In genomic region chr2:203934006-203934632, GRCh38 we compare ENCODE assay signal across 14 cellular contexts. TPM values are rescaled to one million over a fixed set of nuclear protein-coding genes. Genes with fewer than 3 reads are reported as not detected.
A peak's percentile ranks its signal among the peaks of the same experiment; 100 is the strongest.
DNase-seq lines count a peak whose midpoint lies in the region; ATAC-seq and TF ChIP-seq lines count a peak whose summit lies in the region.
"Had no signal": no experiment of that assay in that cellular context is flagged by ENCODE, and none has a peak within 500 bp of the region (broad histone marks: within the 10 kb centered on the region; RNA-seq: fewer than 3 reads in every experiment).

No MANE protein-coding gene starts in this region.

- H3K36me3 Mint-ChIP-seq in activated CD8-positive, alpha-beta memory T cell treated with anti-CD3 and anti-CD28 coated beads, Interleukin-2, amount 10 ng/mL, durations not matched to agents 7 days and 5 days: peaks cover 26% of the 10 kb centered on the region
- H3K36me3 Mint-ChIP-seq in activated T-helper 2 cell treated with anti-CD3 and anti-CD28 coated beads, Interferon-gamma antibody, Interleukin-2, Interleukin-4, amounts not matched to agents 10 μg/mL and 5 μg/mL and 100 μg/mL, durations not matched to agents 14 hours and 24 hours and 36 hours (ENCODE audit: low read depth): peaks cover 33% of the 10 kb centered on the region
- peaks cover 0 to 5% (median 2%) of the 10 kb centered on the region in 3 donors for H3K36me3 Mint-ChIP-seq in naive thymus-derived CD8-positive, alpha-beta T cell

- H3K4me3 ChIP-seq in thoracic aorta: no peak overlapping the region
- H3K4me3 ChIP-seq: HAP-1 had no signal

- no peaks in the 10 kb centered on the region for H3K27me3 Mint-ChIP-seq in activated CD8-positive, alpha-beta memory T cell treated with anti-CD3 and anti-CD28 coated beads, Interleukin-2, amount 10 ng/mL, durations not matched to agents 7 days and 5 days
- H3K27me3 Mint-ChIP-seq in activated T-helper 2 cell treated with anti-CD3 and anti-CD28 coated beads, Interferon-gamma antibody, Interleukin-2, Interleukin-4, amounts not matched to agents 10 μg/mL and 5 μg/mL and 100 μg/mL, durations not matched to agents 14 hours and 24 hours and 36 hours (ENCODE audit: low read depth): no peaks in the 10 kb centered on the region
- no peaks in the 10 kb centered on the region for H3K27me3 Mint-ChIP-seq in naive thymus-derived CD8-positive, alpha-beta T cell

- no peak for TF ChIP-seq CTCF in thoracic aorta (IDR thresholded peaks at IDR 0.05)

- peaks cover 43% of the 10 kb centered on the region for H3K4me1 Mint-ChIP-seq in activated CD8-positive, alpha-beta memory T cell treated with anti-CD3 and anti-CD28 coated beads, Interleukin-2, amount 10 ng/mL, durations not matched to agents 7 days and 5 days
- peaks cover 44% of the 10 kb centered on the region for H3K4me1 Mint-ChIP-seq in activated T-helper 2 cell treated with anti-CD3 and anti-CD28 coated beads, Interferon-gamma antibody, Interleukin-2, Interleukin-4, amounts not matched to agents 10 μg/mL and 5 μg/mL and 100 μg/mL, durations not matched to agents 14 hours and 24 hours and 36 hours (ENCODE audit: low read depth)
- peaks cover 37 to 69% (median 57%) of the 10 kb centered on the region in 4 donors for H3K4me1 Mint-ChIP-seq in naive thymus-derived CD8-positive, alpha-beta T cell
- H3K4me1 Mint-ChIP-seq: nephron had no signal

- H3K4me1 ChIP-seq in thoracic aorta (ENCODE audit: control insufficient read depth in 1 of 2, low read depth in 2 of 2): peaks cover 4 to 20% of the 10 kb centered on the region in 2 donors
- H3K4me1 ChIP-seq: HAP-1 had no signal

- H3K9me3 ChIP-seq in thoracic aorta: no peaks in the 10 kb centered on the region
- H3K9me3 ChIP-seq: HAP-1 had no signal

- H3K9me3 Mint-ChIP-seq in activated CD8-positive, alpha-beta memory T cell treated with anti-CD3 and anti-CD28 coated beads, Interleukin-2, amount 10 ng/mL, durations not matched to agents 7 days and 5 days (ENCODE audit: low read depth): no peaks in the 10 kb centered on the region
- peaks cover 11% of the 10 kb centered on the region for H3K9me3 Mint-ChIP-seq in activated T-helper 2 cell treated with anti-CD3 and anti-CD28 coated beads, Interferon-gamma antibody, Interleukin-2, Interleukin-4, amounts not matched to agents 10 μg/mL and 5 μg/mL and 100 μg/mL, durations not matched to agents 14 hours and 24 hours and 36 hours
- H3K9me3 Mint-ChIP-seq in naive thymus-derived CD8-positive, alpha-beta T cell: peaks cover 0 to 8% (median 0%) of the 10 kb centered on the region in 9 donors
- H3K9me3 Mint-ChIP-seq: nephron had no signal

- H3K27ac ChIP-seq in thoracic aorta: peak overlapping the region; percentile 47 to 49

- POLR2A ChIA-PET in naive thymus-derived CD8-positive, alpha-beta T cell (lab: Charles Lee): interaction anchor here (1.3 to 1.4 kb wide), 3 partner anchors 11 to 80 kb away, joined by 3 read pairs; partner anchors contain the start of gene CTLA4

- H3K36me3 ChIP-seq in thoracic aorta: no peaks in the 10 kb centered on the region
- H3K36me3 ChIP-seq: HAP-1 had no signal

- no peaks in the 10 kb centered on the region for H3K27me3 ChIP-seq in thoracic aorta (replicated peaks; ENCODE audit: insufficient read depth)

- intact Hi-C loops in activated T-helper 2 cell treated with anti-CD3 and anti-CD28 coated beads, Interferon-gamma antibody, Interleukin-2, Interleukin-4, amounts not matched to agents 10 μg/mL and 5 μg/mL and 100 μg/mL, durations not matched to agents 14 hours and 24 hours and 36 hours (cut with micrococcal nuclease): loop anchor here (1.0 to 10.0 kb wide), 10 partner anchors 17 to 811 kb away; no protein-coding TSS in a partner anchor

- DNase-seq in activated CD8-positive, alpha-beta memory T cell treated with anti-CD3 and anti-CD28 coated beads, Interleukin-2, amount 10 ng/mL, durations not matched to agents 7 days and 5 days: peak; percentile 57
- no peak for DNase-seq in activated CD8-positive, alpha-beta memory T cell treated with anti-CD3 and anti-CD28 coated beads for 24 hours
- DNase-seq in activated T-helper 2 cell treated with anti-CD3 and anti-CD28 coated beads, Interferon-gamma antibody, Interleukin-2, Interleukin-4, amounts not matched to agents 10 μg/mL and 5 μg/mL and 100 μg/mL, durations not matched to agents 14 hours and 24 hours and 36 hours (ENCODE audit: low spot score): peak; percentile 59
- peak in 6 of 10 donors; percentile 18 to 67 (median 42) for DNase-seq in naive thymus-derived CD8-positive, alpha-beta T cell
- no peak for DNase-seq in thoracic aorta (ENCODE audit: low spot score)
- no peak for DNase-seq in cerebellar nuclear complex (lab: John Stamatoyannopoulos, UW)
- DNase-seq: kidney, NCI-H1694 treated with DMSO at 0.1 percent for 48 hours had no signal

- H3K27ac Mint-ChIP-seq in activated CD8-positive, alpha-beta memory T cell treated with anti-CD3 and anti-CD28 coated beads, Interleukin-2, amount 10 ng/mL, durations not matched to agents 7 days and 5 days: peak overlapping the region; percentile 86
- peak overlapping the region; percentile 87 for H3K27ac Mint-ChIP-seq in activated T-helper 2 cell treated with anti-CD3 and anti-CD28 coated beads, Interferon-gamma antibody, Interleukin-2, Interleukin-4, amounts not matched to agents 10 μg/mL and 5 μg/mL and 100 μg/mL, durations not matched to agents 14 hours and 24 hours and 36 hours
- H3K27ac Mint-ChIP-seq in naive thymus-derived CD8-positive, alpha-beta T cell: peak overlapping the region; percentile 89 to 98 (median 94)
- H3K27ac Mint-ChIP-seq: nephron had no signal

- CTCF ChIA-PET in activated CD8-positive, alpha-beta memory T cell treated with anti-CD3 and anti-CD28 coated beads, Interleukin-2, amount 10 ng/mL, durations not matched to agents 7 days and 5 days (lab: Charles Lee): interaction anchor here (1.0 to 1.4 kb wide), 4 partner anchors 9 to 74 kb away, joined by 3 to 4 read pairs (median 4); no protein-coding TSS in a partner anchor

- peak overlapping the region; percentile 42 for H3K4me3 Mint-ChIP-seq in activated CD8-positive, alpha-beta memory T cell treated with anti-CD3 and anti-CD28 coated beads, Interleukin-2, amount 10 ng/mL, durations not matched to agents 7 days and 5 days
- peak overlapping the region; percentile 61 for H3K4me3 Mint-ChIP-seq in activated T-helper 2 cell treated with anti-CD3 and anti-CD28 coated beads, Interferon-gamma antibody, Interleukin-2, Interleukin-4, amounts not matched to agents 10 μg/mL and 5 μg/mL and 100 μg/mL, durations not matched to agents 14 hours and 24 hours and 36 hours (ENCODE audit: low read depth)
- peak overlapping the region; percentile 50 to 84 (median 78) for H3K4me3 Mint-ChIP-seq in naive thymus-derived CD8-positive, alpha-beta T cell
- H3K4me3 Mint-ChIP-seq: nephron had no signal

- ATAC-seq in activated CD8-positive, alpha-beta memory T cell treated with anti-CD3 and anti-CD28 coated beads, Interleukin-2, amount 10 ng/mL, durations not matched to agents 7 days and 5 days: peak; percentile 32
- peak; percentile 24 to 72 for ATAC-seq in naive thymus-derived CD8-positive, alpha-beta T cell
- ATAC-seq in thoracic aorta (ENCODE audit: insufficient number of reproducible peaks, low FRiP score, low read depth) (no peak), GM18870 (IDR thresholded peaks at IDR 0.05; ENCODE audit: unreplicated experiment) (no peak), GM21786 (IDR thresholded peaks at IDR 0.05; ENCODE audit: unreplicated experiment) (no peak)

RNA-seq across cellular contexts. Expression of gene ICOS, which starts 2.4 kb away (rescaled TPM):
- total RNA-seq in activated CD8-positive, alpha-beta memory T cell treated with anti-CD3 and anti-CD28 coated beads, Interleukin-2, amount 10 ng/mL, durations not matched to agents 7 days and 5 days: 10 to 100 TPM; 26.9 to 49.7 TPM
- 76.2 and 78.7 TPM in 2 replicates for total RNA-seq in activated T-helper 2 cell treated with anti-CD3 and anti-CD28 coated beads, Interferon-gamma antibody, Interleukin-2, Interleukin-4, amounts not matched to agents 10 μg/mL and 5 μg/mL and 100 μg/mL, durations not matched to agents 14 hours and 24 hours and 36 hours
- total RNA-seq in naive thymus-derived CD8-positive, alpha-beta T cell: 10 to 100 TPM; 31.9 to 36.1 TPM
- 10 to 100 TPM in 1 of 3 donors, 1 to 10 TPM in 2; 7.5 to 14.0 (median 8.6) TPM for polyA plus RNA-seq in naive thymus-derived CD8-positive, alpha-beta T cell
- 1 to 10 TPM in 1 of 2 donors, not detected in 1; 2.0 TPM for total RNA-seq in thoracic aorta
- total RNA-seq: dermis microvascular lymphatic vessel endothelial cell, frontal cortex had no signal

Comparison
In these comparisons a context has a peak if more than half of its experiments do, and no peak if none do; other contexts are left out.
1. DNase-seq: peak in activated CD8-positive, alpha-beta memory T cell treated with anti-CD3 and anti-CD28 coated beads, Interleukin-2, amount 10 ng/mL, durations not matched to agents 7 days and 5 days (single experiment), activated T-helper 2 cell treated with anti-CD3 and anti-CD28 coated beads, Interferon-gamma antibody, Interleukin-2, Interleukin-4, amounts not matched to agents 10 μg/mL and 5 μg/mL and 100 μg/mL, durations not matched to agents 14 hours and 24 hours and 36 hours (single experiment) and naive thymus-derived CD8-positive, alpha-beta T cell (6 of 10); none in activated CD8-positive, alpha-beta memory T cell treated with anti-CD3 and anti-CD28 coated beads for 24 hours (single experiment), thoracic aorta (single experiment) and cerebellar nuclear complex (0 of 2).
2. ATAC-seq: peak in activated CD8-positive, alpha-beta memory T cell treated with anti-CD3 and anti-CD28 coated beads, Interleukin-2, amount 10 ng/mL, durations not matched to agents 7 days and 5 days (single experiment) and naive thymus-derived CD8-positive, alpha-beta T cell (2 of 2); none in thoracic aorta (single experiment), GM18870 (single experiment) and GM21786 (single experiment).
3. RNA of gene ICOS, which starts 2.4 kb away (total RNA-seq): 76.2 to 78.7 TPM in activated T-helper 2 cell treated with anti-CD3 and anti-CD28 coated beads, Interferon-gamma antibody, Interleukin-2, Interleukin-4, amounts not matched to agents 10 μg/mL and 5 μg/mL and 100 μg/mL, durations not matched to agents 14 hours and 24 hours and 36 hours, 26.9 to 49.7 TPM in activated CD8-positive, alpha-beta memory T cell treated with anti-CD3 and anti-CD28 coated beads, Interleukin-2, amount 10 ng/mL, durations not matched to agents 7 days and 5 days and 31.9 to 36.1 TPM in naive thymus-derived CD8-positive, alpha-beta T cell; 2.0 TPM in thoracic aorta; every median in the first group is over 4 times any median in the second.
4. Peak in every context shown above with its lines, with median percentiles within 50 percentile points of each other: H3K27ac Mint-ChIP-seq and H3K4me3 Mint-ChIP-seq.